20 cellular contexts compared by ENCODE assay signal in genomic region chr18:55738483-55739114, GRCh38.
A peak's percentile ranks its signal among the peaks of the same experiment; 100 is the strongest.
DNase-seq lines count a peak whose midpoint lies in the region; ATAC-seq, FAIRE-seq and TF ChIP-seq lines count a peak whose summit lies in the region.
"Had no signal": no experiment of that assay in that cellular context is flagged by ENCODE, and none has a peak within 500 bp of the region (broad histone marks: within the 10 kb centered on the region; RNA-seq: fewer than 3 reads in every experiment).

No MANE protein-coding gene starts in this region.

- no peaks in the 10 kb centered on the region for H3K27me3 Mint-ChIP-seq in neural crest cell (ENCODE audit: low read depth)
- H3K27me3 Mint-ChIP-seq: B cell had no signal

- H3K36me3 Mint-ChIP-seq in neural crest cell (ENCODE audit: low read depth) = no peaks in the 10 kb centered on the region
- H3K36me3 Mint-ChIP-seq: CD8-positive, alpha-beta T cell had no signal

- DNase-seq in K562 (ENCODE audit: extremely low read depth in 1 of 4, low spot score in 3 of 4) (peak in 1 of 4 experiments; percentile 44), neural crest cell (ENCODE audit: low read depth, low spot score) (no peak), foreskin melanocyte (no peak), vagina (ENCODE audit: extremely low spot score in 2 of 2) (no peak)
- DNase-seq in activated CD4-positive, alpha-beta T cell treated with anti-CD3 and anti-CD28 coated beads, Interleukin-2, amount 50 U/mL, for 1 hour = no peak
- DNase-seq: Calu3; CD8-positive, alpha-beta T cell; DMS 273 treated with DMSO at 0.1 percent for 48 hours; DMS53; DND-41; EL; H9 had no signal

- POLR2A ChIA-PET in K562 (lab: Yijun Ruan, JAX) = no interaction called here

- TF ChIP-seq CTCF in OCI-LY3 (IDR thresholded peaks at IDR 0.05; ENCODE audit: low read depth, low read length) (no peak), K562 (IDR thresholded peaks at IDR 0.05 in 2 of 3, conservative IDR thresholded peaks at IDR 0.05 in 1 of 3; ENCODE audit: insufficient read depth in 2 of 3, low read depth in 1 of 3, low read length in 3 of 3) (no peak), neural crest cell (conservative IDR thresholded peaks at IDR 0.05) (no peak), vagina (IDR thresholded peaks at IDR 0.05) (no peak)

- TF ChIP-seq RAD21 in K562 (CRISPR knock-in tag; conservative IDR thresholded peaks at IDR 0.05 in 1 of 2, IDR thresholded peaks at IDR 0.05 in 1 of 2) = no peak

- H3K4me2 ChIP-seq in OCI-LY3 (ENCODE audit: low read length) = peak overlapping the region; percentile 49; the same call in 1 of the 2 replicates
- H3K4me2 ChIP-seq in K562 (ENCODE audit: insufficient read depth, low read length) = peak overlapping the region; percentile 4; the same call in 1 of the 2 replicates
- H3K4me2 ChIP-seq: BLaER1 treated with 17β-estradiol and CSF1 and Interleukin-3, amounts not matched to agents 10 nM and 100 nM had no signal

- no peak for FAIRE-seq in K562 (lab: Jason Lieb, UNC)
- FAIRE-seq: GM12878, GM19239, H1, HTR-8/SVneo had no signal

- H3K9ac ChIP-seq in OCI-LY3 (ENCODE audit: low read length) (no peak overlapping the region), K562 (ENCODE audit: insufficient read depth in 1 of 2, low read depth in 2 of 2, low read length in 2 of 2) (no peak overlapping the region)
- H3K9ac ChIP-seq: BLaER1 treated with 17β-estradiol and CSF1 and Interleukin-3, amounts not matched to agents 10 nM and 100 nM had no signal

- TF ChIP-seq POLR2A in K562 (conservative IDR thresholded peaks at IDR 0.05) (no peak), vagina (IDR thresholded peaks at IDR 0.05) (no peak)

- H4K20me1 ChIP-seq in OCI-LY3 (ENCODE audit: insufficient read depth, low read length) (no peaks in the 10 kb centered on the region), K562 (replicated peaks; ENCODE audit: control insufficient read depth, insufficient read depth, low read length) (no peaks in the 10 kb centered on the region)
- H4K20me1 ChIP-seq: BLaER1 treated with 17β-estradiol and CSF1 and Interleukin-3, amounts not matched to agents 10 nM and 100 nM had no signal

- H3K27ac ChIP-seq in OCI-LY3 (ENCODE audit: low read length) (peak overlapping the region; percentile 74; the same call in 1 of the 2 replicates), K562 (ENCODE audit: extremely low read depth, low read depth, low read length) (no peak overlapping the region), vagina (no peak overlapping the region)
- H3K27ac ChIP-seq: BLaER1 treated with 17β-estradiol and CSF1 and Interleukin-3, amounts not matched to agents 10 nM and 100 nM had no signal

- ATAC-seq in K562 = peak; percentile 75
- no peak for ATAC-seq in GM19035 (IDR thresholded peaks at IDR 0.05; ENCODE audit: unreplicated experiment)
- ATAC-seq: CD8-positive, alpha-beta T cell; GM12878 had no signal

- no peak; the same call in 1 of the 2 replicates for TF ChIP-seq EP300 in K562 (IDR thresholded peaks at IDR 0.05; ENCODE audit: low read length)

- BruUV-seq in K562 (replicated peaks; lab: Mats Ljungman, UMichigan) = no TSS peak

- H2AFZ ChIP-seq in OCI-LY3 (ENCODE audit: low read depth, low read length) (no peak overlapping the region), K562 (ENCODE audit: low read depth, low read length) (no peak overlapping the region)

- intact Hi-C loops in K562 (cut with micrococcal nuclease) = no loop called here
- intact Hi-C loops in vagina (cut with DNase I) = no loop called here

- H3K4me1 ChIP-seq in OCI-LY3 (ENCODE audit: low read length) = peaks cover 67% of the 10 kb centered on the region
- H3K4me1 ChIP-seq in K562 (replicated peaks in 1 of 2; ENCODE audit: control insufficient read depth in 2 of 2, insufficient read depth in 2 of 2, low read length in 2 of 2) = peaks cover 0 to 23% of the 10 kb centered on the region in 2 experiments; a peak in 2 of 5 replicates
- H3K4me1 ChIP-seq in vagina = no peaks in the 10 kb centered on the region
- H3K4me1 ChIP-seq: BLaER1 treated with 17β-estradiol and CSF1 and Interleukin-3, amounts not matched to agents 10 nM and 100 nM had no signal

- peaks cover 31% of the 10 kb centered on the region for H3K36me3 ChIP-seq in OCI-LY3 (replicated peaks; ENCODE audit: low read depth, low read length)
- H3K36me3 ChIP-seq in K562 (ENCODE audit: control insufficient read depth, insufficient read depth, low read length) = no peaks in the 10 kb centered on the region
- H3K36me3 ChIP-seq in vagina = no peaks in the 10 kb centered on the region
- H3K36me3 ChIP-seq: BLaER1 treated with 17β-estradiol and CSF1 and Interleukin-3, amounts not matched to agents 10 nM and 100 nM had no signal

- in situ Hi-C loops in K562 (cut with MboI) = no loop called here

- peaks cover 4% of the 10 kb centered on the region for H3K79me2 ChIP-seq in OCI-LY3 (ENCODE audit: low read length)
- H3K79me2 ChIP-seq in K562 (ENCODE audit: control insufficient read depth, insufficient read depth, low read length) = no peaks in the 10 kb centered on the region

- H3K4me3 Mint-ChIP-seq in neural crest cell = peak overlapping the region; percentile 14
- H3K4me3 Mint-ChIP-seq: B cell; CD8-positive, alpha-beta T cell; H9 had no signal

- CTCF ChIA-PET in K562 (lab: Yijun Ruan, JAX; ENCODE audit: low intra/inter-chr PET ratio) = no interaction called here

- no peaks in the 10 kb centered on the region for H3K9me3 Mint-ChIP-seq in neural crest cell
- H3K9me3 Mint-ChIP-seq: CD8-positive, alpha-beta T cell; H9 had no signal

- no peak overlapping the region for H3K27ac Mint-ChIP-seq in neural crest cell (ENCODE audit: unreplicated experiment)
- H3K27ac Mint-ChIP-seq: B cell; CD8-positive, alpha-beta T cell; H9 had no signal

- 17% methylated on average over 3 of the region's 3 CpGs for WGBS in K562 (ENCODE audit: insufficient coverage, low coverage, missing lambda C conversion rate)

- no peak overlapping the region for H3K4me3 ChIP-seq in OCI-LY3 (ENCODE audit: low read length)
- H3K4me3 ChIP-seq in K562 = no peak overlapping the region
- H3K4me3 ChIP-seq in vagina = no peak overlapping the region
- H3K4me3 ChIP-seq: BLaER1 treated with 17β-estradiol and CSF1 and Interleukin-3, amounts not matched to agents 10 nM and 100 nM; GM12878 had no signal

- H3K27me3 ChIP-seq in OCI-LY3 (ENCODE audit: low read depth, low read length) = no peaks in the 10 kb centered on the region
- H3K27me3 ChIP-seq in K562 (ENCODE audit: control insufficient read depth in 2 of 2, insufficient read depth in 2 of 2, low read length in 2 of 2) = no peaks in the 10 kb centered on the region
- no peaks in the 10 kb centered on the region for H3K27me3 ChIP-seq in vagina
- H3K27me3 ChIP-seq: BLaER1 treated with 17β-estradiol and CSF1 and Interleukin-3, amounts not matched to agents 10 nM and 100 nM had no signal

- H3K4me1 Mint-ChIP-seq in neural crest cell = peaks cover 12% of the 10 kb centered on the region
- H3K4me1 Mint-ChIP-seq: B cell, H9 had no signal

- H3K9me3 ChIP-seq in OCI-LY3 (ENCODE audit: insufficient read depth, low read length) (peaks cover 12% of the 10 kb centered on the region; the same call in 1 of the 2 replicates), K562 (replicated peaks; ENCODE audit: control insufficient read depth, insufficient read depth, low read depth, low read length) (no peaks in the 10 kb centered on the region), vagina (no peaks in the 10 kb centered on the region)

- H3K9me1 ChIP-seq in K562 (ENCODE audit: control insufficient read depth, insufficient read depth, low read length) = no peaks in the 10 kb centered on the region

TF ChIP-seq in K562, 482 proteins besides CTCF, POLR2A, EP300 and RAD21 (continues in another document):
- no peak for TF ChIP-seq CBX1 (IDR thresholded peaks at IDR 0.05; ENCODE audit: low read depth)
- no peak for TF ChIP-seq PYGO2 (tag; IDR thresholded peaks at IDR 0.05)
